28 cellular contexts compared by ENCODE assay signal in genomic region chr1:158104891-158105290, GRCh38.
DNase-seq lines count a peak whose midpoint lies in the region; ATAC-seq and TF ChIP-seq lines count a peak whose summit lies in the region.
"Had no signal": no experiment of that assay in that cellular context is flagged by ENCODE, and none has a peak within 500 bp of the region (broad histone marks: within the 10 kb centered on the region; RNA-seq: fewer than 3 reads in every experiment).

No MANE protein-coding gene starts in this region.

- H3K9me3 ChIP-seq in HUES6 (ENCODE audit: control insufficient read depth, insufficient read depth, low read depth, low read length) (peaks cover 6% of the 10 kb centered on the region; the same call in 1 of the 2 replicates), iPS-15b (ENCODE audit: control insufficient read depth, insufficient read depth, low read length) (no peaks in the 10 kb centered on the region), prostate gland (no peaks in the 10 kb centered on the region)
- H3K9me3 ChIP-seq: SJCRH30 had no signal

- H3K36me3 ChIP-seq in HUES6 (ENCODE audit: control insufficient read depth, insufficient read depth, low read length) (no peaks in the 10 kb centered on the region), iPS-15b (ENCODE audit: control insufficient read depth, insufficient read depth, low read length) (no peaks in the 10 kb centered on the region), prostate gland (no peaks in the 10 kb centered on the region)
- H3K36me3 ChIP-seq: MG63, SJCRH30 had no signal

- TF ChIP-seq POLR2A in prostate gland (IDR thresholded peaks at IDR 0.05): no peak

- no peak overlapping the region for H3K4me3 Mint-ChIP-seq in mesothelial cell of epicardium
- no peak overlapping the region for H3K4me3 Mint-ChIP-seq in activated T-cell treated with anti-CD3 and anti-CD28 coated beads, Interleukin-2, amount 50 U/mL, for 24 hours
- H3K4me3 Mint-ChIP-seq in activated naive CD8-positive, alpha-beta T cell treated with anti-CD3 and anti-CD28 coated beads, Interleukin-2, amount 50 U/mL, for 24 hours: no peak overlapping the region
- H3K4me3 Mint-ChIP-seq: B cell; CD8-positive, alpha-beta T cell had no signal

- 22% methylated on average over 2 of the region's 2 CpGs for WGBS in prostate gland

- H3K27me3 ChIP-seq in HUES6 (ENCODE audit: control insufficient read depth, insufficient read depth, low read length) (no peaks in the 10 kb centered on the region), iPS-15b (ENCODE audit: control insufficient read depth, insufficient read depth, low read length) (no peaks in the 10 kb centered on the region), prostate gland (replicated peaks; ENCODE audit: insufficient read depth) (no peaks in the 10 kb centered on the region)
- H3K27me3 ChIP-seq: MG63, SJCRH30 had no signal

- H3K4me1 Mint-ChIP-seq in mesothelial cell of epicardium: peaks cover 61% of the 10 kb centered on the region
- H3K4me1 Mint-ChIP-seq in activated T-cell treated with anti-CD3 and anti-CD28 coated beads, Interleukin-2, amount 50 U/mL, for 24 hours (ENCODE audit: low read depth): peaks cover 8% of the 10 kb centered on the region
- peaks cover 8% of the 10 kb centered on the region for H3K4me1 Mint-ChIP-seq in activated naive CD8-positive, alpha-beta T cell treated with anti-CD3 and anti-CD28 coated beads, Interleukin-2, amount 50 U/mL, for 24 hours
- H3K4me1 Mint-ChIP-seq: B cell had no signal

- H3K4me3 ChIP-seq in HUES6 (ENCODE audit: low read depth, low read length): no peak overlapping the region
- peak overlapping the region; percentile 21 for H3K4me3 ChIP-seq in iPS-15b (ENCODE audit: low read depth, low read length)
- no peak overlapping the region for H3K4me3 ChIP-seq in prostate gland
- H3K4me3 ChIP-seq: A549, MG63, SJCRH30 had no signal

- no peak overlapping the region for H3K9ac ChIP-seq in HUES6 (ENCODE audit: low read length)
- H3K9ac ChIP-seq in iPS-15b (ENCODE audit: low read depth, low read length): no peak overlapping the region

- no peak for TF ChIP-seq CTCF in mesothelial cell of epicardium (IDR thresholded peaks at IDR 0.05; ENCODE audit: unreplicated experiment)
- no peak for TF ChIP-seq CTCF in prostate gland (IDR thresholded peaks at IDR 0.05)

- no peak for ATAC-seq in HG02610 (IDR thresholded peaks at IDR 0.05; ENCODE audit: unreplicated experiment)
- no peak for ATAC-seq in activated naive CD8-positive, alpha-beta T cell treated with anti-CD3 and anti-CD28 coated beads, Interleukin-2, amount 50 U/mL, for 24 hours
- ATAC-seq: A549; CD8-positive, alpha-beta T cell; PC-3; Right ventricle myocardium inferior; SK-N-SH treated with all-trans-retinoic acid at 6 μM for 48 hours had no signal

- peaks cover 5% of the 10 kb centered on the region for H3K9me3 Mint-ChIP-seq in mesothelial cell of epicardium
- H3K9me3 Mint-ChIP-seq in activated T-cell treated with anti-CD3 and anti-CD28 coated beads, Interleukin-2, amount 50 U/mL, for 24 hours: no peaks in the 10 kb centered on the region
- H3K9me3 Mint-ChIP-seq in activated naive CD8-positive, alpha-beta T cell treated with anti-CD3 and anti-CD28 coated beads, Interleukin-2, amount 50 U/mL, for 24 hours: no peaks in the 10 kb centered on the region
- H3K9me3 Mint-ChIP-seq: CD8-positive, alpha-beta T cell had no signal

- DNase-seq in mesothelial cell of epicardium (ENCODE audit: low spot score in 2 of 2, unreplicated experiment in 2 of 2): no peak
- DNase-seq in prostate gland (ENCODE audit: low spot score): no peak
- no peak for DNase-seq in activated T-cell treated with anti-CD3 and anti-CD28 coated beads, Interleukin-2, amount 50 U/mL, for 24 hours
- no peak for DNase-seq in activated naive CD8-positive, alpha-beta T cell treated with anti-CD3 and anti-CD28 coated beads, Interleukin-2, amount 50 U/mL, for 24 hours
- DNase-seq: Caco-2; CD8-positive, alpha-beta T cell; DMS 273 treated with DMSO at 0.1 percent for 48 hours; DMS79; EL; GF-D8; IMR-90; KG1; MG63; NCI-H2029; NCI-H446; NCI-H526; NCI-H82; NK-92 treated with Interleukin-12 subunit alpha and Interleukin-12 subunit beta, amount 100 ng/mL, for 24 hours; PC-3; SJCRH30 had no signal

- peaks cover 73% of the 10 kb centered on the region for H3K4me1 ChIP-seq in HUES6 (ENCODE audit: control insufficient read depth, insufficient read depth, low read length)
- peaks cover 59% of the 10 kb centered on the region for H3K4me1 ChIP-seq in iPS-15b (ENCODE audit: control insufficient read depth, insufficient read depth, low read length)
- no peaks in the 10 kb centered on the region for H3K4me1 ChIP-seq in prostate gland (replicated peaks)
- H3K4me1 ChIP-seq: SJCRH30 had no signal

- no peaks in the 10 kb centered on the region for H3K27me3 Mint-ChIP-seq in mesothelial cell of epicardium (ENCODE audit: low read depth)
- peaks cover 12% of the 10 kb centered on the region for H3K27me3 Mint-ChIP-seq in activated T-cell treated with anti-CD3 and anti-CD28 coated beads, Interleukin-2, amount 50 U/mL, for 24 hours
- peaks cover 4% of the 10 kb centered on the region for H3K27me3 Mint-ChIP-seq in activated naive CD8-positive, alpha-beta T cell treated with anti-CD3 and anti-CD28 coated beads, Interleukin-2, amount 50 U/mL, for 24 hours

- H3K27ac Mint-ChIP-seq in mesothelial cell of epicardium: peak overlapping the region; percentile 19
- H3K27ac Mint-ChIP-seq in activated T-cell treated with anti-CD3 and anti-CD28 coated beads, Interleukin-2, amount 50 U/mL, for 24 hours: no peak overlapping the region
- H3K27ac Mint-ChIP-seq in activated naive CD8-positive, alpha-beta T cell treated with anti-CD3 and anti-CD28 coated beads, Interleukin-2, amount 50 U/mL, for 24 hours: no peak overlapping the region
- H3K27ac Mint-ChIP-seq: B cell; CD8-positive, alpha-beta T cell had no signal

- peaks cover under 1% of the 10 kb centered on the region for H3K36me3 Mint-ChIP-seq in mesothelial cell of epicardium
- no peaks in the 10 kb centered on the region for H3K36me3 Mint-ChIP-seq in activated T-cell treated with anti-CD3 and anti-CD28 coated beads, Interleukin-2, amount 50 U/mL, for 24 hours (ENCODE audit: low read depth)
- H3K36me3 Mint-ChIP-seq in activated naive CD8-positive, alpha-beta T cell treated with anti-CD3 and anti-CD28 coated beads, Interleukin-2, amount 50 U/mL, for 24 hours (ENCODE audit: low read depth): no peaks in the 10 kb centered on the region
- H3K36me3 Mint-ChIP-seq: CD8-positive, alpha-beta T cell had no signal

- H3K27ac ChIP-seq in HUES6 (ENCODE audit: low read depth, low read length) (peak overlapping the region; percentile 42; the same call in 1 of the 2 replicates), prostate gland (no peak overlapping the region)
- H3K27ac ChIP-seq: A549, C4-2B, SJCRH30 had no signal

- intact Hi-C loops in prostate gland (cut with DNase I): no loop called here
